10 cellular contexts compared by ENCODE assay signal in the genomic region with DNA sequence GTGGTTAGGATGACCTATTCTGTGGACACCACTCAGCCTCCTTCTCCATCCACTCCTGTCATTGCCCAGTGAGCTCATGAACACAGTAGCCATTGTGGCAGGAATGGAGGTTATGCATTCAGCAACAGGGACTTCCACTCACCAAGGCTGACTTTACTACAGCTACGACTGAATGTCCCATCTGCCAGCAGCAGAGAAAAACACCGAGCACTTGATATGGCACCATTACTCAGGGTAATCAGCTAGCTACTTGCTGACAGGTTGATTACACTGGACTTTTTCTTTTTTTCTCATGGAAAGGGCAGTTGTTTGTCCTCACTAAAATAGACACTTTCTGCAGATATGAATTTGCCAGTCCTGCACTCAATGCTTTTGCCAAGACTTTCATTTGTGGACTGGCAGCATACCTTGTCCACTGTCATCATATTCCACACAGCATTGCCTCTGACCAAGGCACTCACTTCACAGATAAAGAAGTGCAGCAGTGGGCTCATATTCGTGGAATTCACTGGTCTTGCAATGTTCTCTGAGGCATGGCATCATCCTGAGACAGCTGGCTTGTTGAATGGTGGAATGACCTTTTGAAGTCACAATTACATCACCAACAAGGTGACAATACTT. TPM values are rescaled to one million over a fixed set of nuclear protein-coding genes. Genes with fewer than 3 reads are reported as not detected.
"Had no signal": no experiment of that assay in that cellular context is flagged by ENCODE, and none has a peak within 500 bp of the region (broad histone marks: within the 10 kb centered on the region; RNA-seq: fewer than 3 reads in every experiment).

No MANE protein-coding gene starts in this region.

- H3K4me1 ChIP-seq: HAP-1 had no signal

- ATAC-seq: GM23338, HCT116 had no signal

- H3K4me3 ChIP-seq: GM23248, GM23338, HAP-1 had no signal

- DNase-seq: GM23248, GOT3, H7, H9, HCEC 1CT, HFFc6 had no signal

- H3K36me3 ChIP-seq: HAP-1 had no signal

- H3K27ac ChIP-seq: GM23248 had no signal

RNA-seq across cellular contexts. Expression of a gene that starts 37.3 kb away (rescaled TPM):
- total RNA-seq: GM23248, GM23338, H1, H7, H9, HFFc6 had no signal
- polyA plus RNA-seq: GM23248, GM23338, H1 had no signal
